In the genomic region with DNA sequence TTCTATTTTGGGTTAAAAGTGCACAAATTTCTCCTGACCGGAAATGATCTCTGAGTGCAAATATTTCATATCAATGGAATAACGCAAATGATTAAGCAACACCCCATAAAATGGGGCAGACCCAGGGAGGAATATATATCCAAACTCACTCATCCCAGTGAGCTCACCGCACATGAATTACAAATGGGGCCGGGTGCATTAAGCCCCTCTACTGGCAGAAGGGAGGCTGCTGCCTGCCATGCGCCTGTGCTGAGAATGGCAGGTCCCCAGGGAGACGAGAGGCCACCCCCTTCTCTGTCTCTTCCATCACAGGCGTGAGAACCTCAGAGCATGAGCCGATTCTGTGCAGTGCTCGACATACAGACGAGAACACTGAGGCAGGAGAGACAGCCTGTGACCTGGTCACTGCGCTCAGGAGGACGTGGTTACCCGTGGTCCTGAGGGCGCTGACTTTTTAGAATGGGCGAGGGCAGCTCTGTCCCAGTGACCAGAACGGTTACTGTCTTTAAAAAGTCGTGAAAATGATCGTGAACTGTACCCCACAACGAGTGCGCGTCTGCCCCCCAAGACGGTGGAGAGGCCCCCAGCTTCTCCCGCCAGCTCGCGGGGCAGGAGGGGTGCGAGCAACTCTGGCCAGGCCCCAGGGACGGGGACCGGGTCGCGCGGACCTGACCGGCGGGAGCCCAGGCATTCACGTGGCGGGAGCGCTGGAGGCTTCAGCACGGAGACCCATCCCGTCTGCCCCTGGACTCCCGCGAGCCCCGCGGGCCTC, we compare ENCODE assay signal across 1 cellular context.
TF ChIP-seq lines count a peak whose summit lies in the region.

No MANE protein-coding gene starts in this region.

TF ChIP-seq in IMR-90, 13 proteins besides CTCF, POLR2A, EP300 and RAD21:
- peak; percentile 68 for TF ChIP-seq CEBPB (IDR thresholded peaks at IDR 0.05; ENCODE audit: low read depth, low read length)
